ENCODE assay signal across 1 cellular context in genomic region chr12:98644712-98645571, GRCh38.
A peak's percentile ranks its signal among the peaks of the same experiment; 100 is the strongest.
TF ChIP-seq lines count a peak whose summit lies in the region.

A gene with protein sequence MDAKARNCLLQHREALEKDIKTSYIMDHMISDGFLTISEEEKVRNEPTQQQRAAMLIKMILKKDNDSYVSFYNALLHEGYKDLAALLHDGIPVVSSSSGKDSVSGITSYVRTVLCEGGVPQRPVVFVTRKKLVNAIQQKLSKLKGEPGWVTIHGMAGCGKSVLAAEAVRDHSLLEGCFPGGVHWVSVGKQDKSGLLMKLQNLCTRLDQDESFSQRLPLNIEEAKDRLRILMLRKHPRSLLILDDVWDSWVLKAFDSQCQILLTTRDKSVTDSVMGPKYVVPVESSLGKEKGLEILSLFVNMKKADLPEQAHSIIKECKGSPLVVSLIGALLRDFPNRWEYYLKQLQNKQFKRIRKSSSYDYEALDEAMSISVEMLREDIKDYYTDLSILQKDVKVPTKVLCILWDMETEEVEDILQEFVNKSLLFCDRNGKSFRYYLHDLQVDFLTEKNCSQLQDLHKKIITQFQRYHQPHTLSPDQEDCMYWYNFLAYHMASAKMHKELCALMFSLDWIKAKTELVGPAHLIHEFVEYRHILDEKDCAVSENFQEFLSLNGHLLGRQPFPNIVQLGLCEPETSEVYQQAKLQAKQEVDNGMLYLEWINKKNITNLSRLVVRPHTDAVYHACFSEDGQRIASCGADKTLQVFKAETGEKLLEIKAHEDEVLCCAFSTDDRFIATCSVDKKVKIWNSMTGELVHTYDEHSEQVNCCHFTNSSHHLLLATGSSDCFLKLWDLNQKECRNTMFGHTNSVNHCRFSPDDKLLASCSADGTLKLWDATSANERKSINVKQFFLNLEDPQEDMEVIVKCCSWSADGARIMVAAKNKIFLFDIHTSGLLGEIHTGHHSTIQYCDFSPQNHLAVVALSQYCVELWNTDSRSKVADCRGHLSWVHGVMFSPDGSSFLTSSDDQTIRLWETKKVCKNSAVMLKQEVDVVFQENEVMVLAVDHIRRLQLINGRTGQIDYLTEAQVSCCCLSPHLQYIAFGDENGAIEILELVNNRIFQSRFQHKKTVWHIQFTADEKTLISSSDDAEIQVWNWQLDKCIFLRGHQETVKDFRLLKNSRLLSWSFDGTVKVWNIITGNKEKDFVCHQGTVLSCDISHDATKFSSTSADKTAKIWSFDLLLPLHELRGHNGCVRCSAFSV (N-terminal part only) (plus strand): TSS chr12:98645290. CDS start chr12:98648360, 3,070 bp downstream.
TSS of gene IKBIP (minus strand) at chr12:98644788. CDS start at chr12:98644701, 87 bp downstream.

TF ChIP-seq in HEK293, 187 proteins besides CTCF, POLR2A, EP300 and RAD21 (continued from another document and continues in another):
- TF ChIP-seq, protein P1, sequence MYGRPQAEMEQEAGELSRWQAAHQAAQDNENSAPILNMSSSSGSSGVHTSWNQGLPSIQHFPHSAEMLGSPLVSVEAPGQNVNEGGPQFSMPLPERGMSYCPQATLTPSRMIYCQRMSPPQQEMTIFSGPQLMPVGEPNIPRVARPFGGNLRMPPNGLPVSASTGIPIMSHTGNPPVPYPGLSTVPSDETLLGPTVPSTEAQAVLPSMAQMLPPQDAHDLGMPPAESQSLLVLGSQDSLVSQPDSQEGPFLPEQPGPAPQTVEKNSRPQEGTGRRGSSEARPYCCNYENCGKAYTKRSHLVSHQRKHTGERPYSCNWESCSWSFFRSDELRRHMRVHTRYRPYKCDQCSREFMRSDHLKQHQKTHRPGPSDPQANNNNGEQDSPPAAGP (tag by site-specific recombination; IDR thresholded peaks at IDR 0.05), result no peak; the same call in 1 of the 2 replicates
- no peak for TF ChIP-seq GLI2 (tag by site-specific recombination; IDR thresholded peaks at IDR 0.05; ENCODE audit: borderline replicate concordance, low read depth)
- 0 out of 2 replicates have a peak, but pooled peaks have one; percentile 14 for TF ChIP-seq OVOL3 (tag by site-specific recombination; IDR thresholded peaks at IDR 0.05)
- peak; percentile 78 for TF ChIP-seq SP3 (tag by site-specific recombination; IDR thresholded peaks at IDR 0.05)
- TF ChIP-seq ZNF18 (tag by site-specific recombination; IDR thresholded peaks at IDR 0.05), result no peak
- TF ChIP-seq GFI1B (tag by site-specific recombination; IDR thresholded peaks at IDR 0.05), result no peak
- TF ChIP-seq, protein P2, sequence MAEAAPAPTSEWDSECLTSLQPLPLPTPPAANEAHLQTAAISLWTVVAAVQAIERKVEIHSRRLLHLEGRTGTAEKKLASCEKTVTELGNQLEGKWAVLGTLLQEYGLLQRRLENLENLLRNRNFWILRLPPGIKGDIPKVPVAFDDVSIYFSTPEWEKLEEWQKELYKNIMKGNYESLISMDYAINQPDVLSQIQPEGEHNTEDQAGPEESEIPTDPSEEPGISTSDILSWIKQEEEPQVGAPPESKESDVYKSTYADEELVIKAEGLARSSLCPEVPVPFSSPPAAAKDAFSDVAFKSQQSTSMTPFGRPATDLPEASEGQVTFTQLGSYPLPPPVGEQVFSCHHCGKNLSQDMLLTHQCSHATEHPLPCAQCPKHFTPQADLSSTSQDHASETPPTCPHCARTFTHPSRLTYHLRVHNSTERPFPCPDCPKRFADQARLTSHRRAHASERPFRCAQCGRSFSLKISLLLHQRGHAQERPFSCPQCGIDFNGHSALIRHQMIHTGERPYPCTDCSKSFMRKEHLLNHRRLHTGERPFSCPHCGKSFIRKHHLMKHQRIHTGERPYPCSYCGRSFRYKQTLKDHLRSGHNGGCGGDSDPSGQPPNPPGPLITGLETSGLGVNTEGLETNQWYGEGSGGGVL (tag by site-specific recombination; IDR thresholded peaks at IDR 0.05), result peak; percentile 50
- peak; percentile 96 for TF ChIP-seq ZFP69B (tag by site-specific recombination; IDR thresholded peaks at IDR 0.05)
- peak; percentile 77; the same call in 1 of the 2 replicates for TF ChIP-seq ZNF391 (tag by site-specific recombination; IDR thresholded peaks at IDR 0.05; ENCODE audit: borderline replicate concordance, low read depth)
- no peak for TF ChIP-seq ZNF19 (tag by site-specific recombination; IDR thresholded peaks at IDR 0.05; ENCODE audit: low read depth)
- TF ChIP-seq ZNF449 (tag by site-specific recombination; IDR thresholded peaks at IDR 0.05), result no peak
- TF ChIP-seq ZNF394 (tag by site-specific recombination; IDR thresholded peaks at IDR 0.05; ENCODE audit: borderline replicate concordance), result peak; percentile 63; the same call in 1 of the 2 replicates
- no peak for TF ChIP-seq ZNF112 (tag by site-specific recombination; IDR thresholded peaks at IDR 0.05)
- TF ChIP-seq BCL11A (tag by site-specific recombination; IDR thresholded peaks at IDR 0.05; ENCODE audit: low read depth), result peak; percentile 66; the same call in 1 of the 2 replicates
- TF ChIP-seq ZSCAN30 (tag by site-specific recombination; IDR thresholded peaks at IDR 0.05), result peak; percentile 30; the same call in 1 of the 2 replicates
- no peak for TF ChIP-seq ZNF529 (tag by site-specific recombination; IDR thresholded peaks at IDR 0.05; ENCODE audit: insufficient replicate concordance)
- peak; percentile 35; the same call in 1 of the 2 replicates for TF ChIP-seq WT1 (tag by site-specific recombination; IDR thresholded peaks at IDR 0.05)
- TF ChIP-seq ZBTB17 (tag by site-specific recombination; IDR thresholded peaks at IDR 0.05), result no peak
- TF ChIP-seq GLIS2 (tag by site-specific recombination; IDR thresholded peaks at IDR 0.05), result peak; percentile 96
- 0 out of 2 replicates have a peak, but pooled peaks have one; percentile 18 for TF ChIP-seq ZBTB48 (tag by site-specific recombination; IDR thresholded peaks at IDR 0.05)
- TF ChIP-seq ZNF747 (tag by site-specific recombination; IDR thresholded peaks at IDR 0.05), result no peak
- TF ChIP-seq ZNF366 (tag by site-specific recombination; conservative IDR thresholded peaks at IDR 0.05), result peak; percentile 40
- peak; percentile 96 for TF ChIP-seq KLF9 (tag by site-specific recombination; IDR thresholded peaks at IDR 0.05; ENCODE audit: low read depth)
- peak; percentile 40; the same call in 1 of the 2 replicates for TF ChIP-seq ZBTB20 (tag by site-specific recombination; IDR thresholded peaks at IDR 0.05)
- TF ChIP-seq ZNF561 (tag by site-specific recombination; IDR thresholded peaks at IDR 0.05; ENCODE audit: borderline replicate concordance), result peak; percentile 38; the same call in 1 of the 2 replicates
- TF ChIP-seq ZNF777 (tag by site-specific recombination; IDR thresholded peaks at IDR 0.05; ENCODE audit: borderline replicate concordance), result peak; percentile 95
- TF ChIP-seq ZBTB6 (tag by site-specific recombination; IDR thresholded peaks at IDR 0.05), result no peak
- TF ChIP-seq ZNF16 (tag by site-specific recombination; IDR thresholded peaks at IDR 0.05; ENCODE audit: low read depth), result no peak
- TF ChIP-seq ZNF558 (tag by site-specific recombination; IDR thresholded peaks at IDR 0.05), result no peak
- peak; percentile 84 for TF ChIP-seq ZNF423 (tag by site-specific recombination; IDR thresholded peaks at IDR 0.05)
- peak; percentile 82 for TF ChIP-seq EGR2 (tag by site-specific recombination; IDR thresholded peaks at IDR 0.05; ENCODE audit: low read depth)
- no peak for TF ChIP-seq ZNF114 (tag by site-specific recombination; IDR thresholded peaks at IDR 0.05)
- peak; percentile 57; the same call in 1 of the 2 replicates for TF ChIP-seq ZNF610 (tag by site-specific recombination; IDR thresholded peaks at IDR 0.05; ENCODE audit: borderline replicate concordance)
- 0 out of 2 replicates have a peak, but pooled peaks have one; percentile 48 for TF ChIP-seq ZNF843 (tag by site-specific recombination; IDR thresholded peaks at IDR 0.05)
- peak; percentile 75 for TF ChIP-seq ZNF335 (tag by site-specific recombination; conservative IDR thresholded peaks at IDR 0.05)
- TF ChIP-seq, protein P3, sequence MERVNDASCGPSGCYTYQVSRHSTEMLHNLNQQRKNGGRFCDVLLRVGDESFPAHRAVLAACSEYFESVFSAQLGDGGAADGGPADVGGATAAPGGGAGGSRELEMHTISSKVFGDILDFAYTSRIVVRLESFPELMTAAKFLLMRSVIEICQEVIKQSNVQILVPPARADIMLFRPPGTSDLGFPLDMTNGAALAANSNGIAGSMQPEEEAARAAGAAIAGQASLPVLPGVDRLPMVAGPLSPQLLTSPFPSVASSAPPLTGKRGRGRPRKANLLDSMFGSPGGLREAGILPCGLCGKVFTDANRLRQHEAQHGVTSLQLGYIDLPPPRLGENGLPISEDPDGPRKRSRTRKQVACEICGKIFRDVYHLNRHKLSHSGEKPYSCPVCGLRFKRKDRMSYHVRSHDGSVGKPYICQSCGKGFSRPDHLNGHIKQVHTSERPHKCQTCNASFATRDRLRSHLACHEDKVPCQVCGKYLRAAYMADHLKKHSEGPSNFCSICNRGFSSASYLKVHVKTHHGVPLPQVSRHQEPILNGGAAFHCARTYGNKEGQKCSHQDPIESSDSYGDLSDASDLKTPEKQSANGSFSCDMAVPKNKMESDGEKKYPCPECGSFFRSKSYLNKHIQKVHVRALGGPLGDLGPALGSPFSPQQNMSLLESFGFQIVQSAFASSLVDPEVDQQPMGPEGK (tag by site-specific recombination; IDR thresholded peaks at IDR 0.05), result peak; percentile 72
- no peak for TF ChIP-seq ZNF555 (tag by site-specific recombination; conservative IDR thresholded peaks at IDR 0.05)
- TF ChIP-seq ZXDB (tag by site-specific recombination; IDR thresholded peaks at IDR 0.05), result peak; percentile 17
- TF ChIP-seq KLF1 (tag by site-specific recombination; IDR thresholded peaks at IDR 0.05), result peak; percentile 92
- TF ChIP-seq SP2 (tag by site-specific recombination; IDR thresholded peaks at IDR 0.05), result peak; percentile 49
- TF ChIP-seq, protein P4, sequence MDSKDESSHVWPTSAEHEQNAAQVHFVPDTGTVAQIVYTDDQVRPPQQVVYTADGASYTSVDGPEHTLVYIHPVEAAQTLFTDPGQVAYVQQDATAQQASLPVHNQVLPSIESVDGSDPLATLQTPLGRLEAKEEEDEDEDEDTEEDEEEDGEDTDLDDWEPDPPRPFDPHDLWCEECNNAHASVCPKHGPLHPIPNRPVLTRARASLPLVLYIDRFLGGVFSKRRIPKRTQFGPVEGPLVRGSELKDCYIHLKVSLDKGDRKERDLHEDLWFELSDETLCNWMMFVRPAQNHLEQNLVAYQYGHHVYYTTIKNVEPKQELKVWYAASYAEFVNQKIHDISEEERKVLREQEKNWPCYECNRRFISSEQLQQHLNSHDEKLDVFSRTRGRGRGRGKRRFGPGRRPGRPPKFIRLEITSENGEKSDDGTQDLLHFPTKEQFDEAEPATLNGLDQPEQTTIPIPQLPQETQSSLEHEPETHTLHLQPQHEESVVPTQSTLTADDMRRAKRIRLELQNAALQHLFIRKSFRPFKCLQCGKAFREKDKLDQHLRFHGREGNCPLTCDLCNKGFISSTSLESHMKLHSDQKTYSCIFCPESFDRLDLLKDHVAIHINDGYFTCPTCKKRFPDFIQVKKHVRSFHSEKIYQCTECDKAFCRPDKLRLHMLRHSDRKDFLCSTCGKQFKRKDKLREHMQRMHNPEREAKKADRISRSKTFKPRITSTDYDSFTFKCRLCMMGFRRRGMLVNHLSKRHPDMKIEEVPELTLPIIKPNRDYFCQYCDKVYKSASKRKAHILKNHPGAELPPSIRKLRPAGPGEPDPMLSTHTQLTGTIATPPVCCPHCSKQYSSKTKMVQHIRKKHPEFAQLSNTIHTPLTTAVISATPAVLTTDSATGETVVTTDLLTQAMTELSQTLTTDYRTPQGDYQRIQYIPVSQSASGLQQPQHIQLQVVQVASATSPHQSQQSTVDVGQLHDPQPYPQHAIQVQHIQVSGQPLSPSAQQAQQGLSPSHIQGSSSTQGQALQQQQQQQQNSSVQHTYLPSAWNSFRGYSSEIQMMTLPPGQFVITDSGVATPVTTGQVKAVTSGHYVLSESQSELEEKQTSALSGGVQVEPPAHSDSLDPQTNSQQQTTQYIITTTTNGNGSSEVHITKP (tag by site-specific recombination; IDR thresholded peaks at IDR 0.05), result peak; percentile 86
- TF ChIP-seq, protein P5, sequence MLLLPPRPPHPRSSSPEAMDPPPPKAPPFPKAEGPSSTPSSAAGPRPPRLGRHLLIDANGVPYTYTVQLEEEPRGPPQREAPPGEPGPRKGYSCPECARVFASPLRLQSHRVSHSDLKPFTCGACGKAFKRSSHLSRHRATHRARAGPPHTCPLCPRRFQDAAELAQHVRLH (tag by site-specific recombination; IDR thresholded peaks at IDR 0.05), result peak; percentile 49; the same call in 1 of the 2 replicates
- peak; percentile 9; the same call in 1 of the 2 replicates for TF ChIP-seq ZNF629 (tag by site-specific recombination; IDR thresholded peaks at IDR 0.05)
- TF ChIP-seq ZNF24 (tag by site-specific recombination; IDR thresholded peaks at IDR 0.05), result peak; percentile 44; the same call in 1 of the 2 replicates
- no peak for TF ChIP-seq ZNF549 (tag by site-specific recombination; IDR thresholded peaks at IDR 0.05)
